8 cellular contexts compared by ENCODE assay signal in genomic region chrX:40471965-40472648, GRCh38.
DNase-seq lines count a peak whose midpoint lies in the region; ATAC-seq and TF ChIP-seq lines count a peak whose summit lies in the region.

No MANE protein-coding gene starts in this region.

- peaks cover 11% of the 10 kb centered on the region for H3K27me3 Mint-ChIP-seq in T-helper 2 cell treated with Interferon-gamma antibody and Interleukin-4, amounts not matched to agents 5 μg/mL and 100 μg/mL, for 36 hours (ENCODE audit: low read depth)

- peak in 2 of 4 experiments; percentile 6 to 8 for TF ChIP-seq CTCF in uterus (IDR thresholded peaks at IDR 0.05)

- H3K27me3 ChIP-seq in duodenal mucosa (ENCODE audit: control insufficient read depth in 1 of 2, insufficient read depth in 2 of 2, low read length in 2 of 2) (no peaks in the 10 kb centered on the region), uterus (peaks cover 0 to 1% of the 10 kb centered on the region in 2 donors)

- no peaks in the 10 kb centered on the region for H3K9me3 Mint-ChIP-seq in T-helper 2 cell treated with Interferon-gamma antibody and Interleukin-4, amounts not matched to agents 5 μg/mL and 100 μg/mL, for 36 hours

- H3K4me3 ChIP-seq in duodenal mucosa (ENCODE audit: low read depth in 1 of 2, low read length in 2 of 2): peak overlapping the region; percentile 43 to 50
- H3K4me3 ChIP-seq in uterus: no peak overlapping the region

- intact Hi-C loops in uterus (cut with DNase I; ENCODE audit: low total_unique reads): no loop called here

- H3K36me3 ChIP-seq in duodenal mucosa (ENCODE audit: control insufficient read depth in 1 of 2, insufficient read depth in 2 of 2, low read length in 2 of 2) (no peaks in the 10 kb centered on the region), uterus (no peaks in the 10 kb centered on the region)

- no peak for TF ChIP-seq POLR2A in uterus (IDR thresholded peaks at IDR 0.05)

- H3K27ac Mint-ChIP-seq in T-helper 2 cell treated with Interferon-gamma antibody and Interleukin-4, amounts not matched to agents 5 μg/mL and 100 μg/mL, for 36 hours: no peak overlapping the region

- peak overlapping the region; percentile 55 for H3K4me3 Mint-ChIP-seq in T-helper 2 cell treated with Interferon-gamma antibody and Interleukin-4, amounts not matched to agents 5 μg/mL and 100 μg/mL, for 36 hours

- H3K9ac ChIP-seq in duodenal mucosa (ENCODE audit: low read depth in 1 of 2, low read length in 2 of 2): peak overlapping the region in 1 of 2 donors; percentile 39

- ATAC-seq in activated CD4-positive, CD25-positive, alpha-beta regulatory T cell treated with anti-CD3 and anti-CD28 coated beads, Interleukin-2, amount 50 U/mL, for 24 hours: peak; percentile 28 to 38

- peak overlapping the region; percentile 42 for H3K27ac ChIP-seq in duodenal mucosa (ENCODE audit: low read depth, low read length)
- H3K27ac ChIP-seq in uterus: peak overlapping the region in 1 of 2 donors; percentile 15

- H3K4me1 Mint-ChIP-seq in T-helper 2 cell treated with Interferon-gamma antibody and Interleukin-4, amounts not matched to agents 5 μg/mL and 100 μg/mL, for 36 hours (ENCODE audit: low read depth): peaks cover 32% of the 10 kb centered on the region

- no peaks in the 10 kb centered on the region for H3K36me3 Mint-ChIP-seq in T-helper 2 cell treated with Interferon-gamma antibody and Interleukin-4, amounts not matched to agents 5 μg/mL and 100 μg/mL, for 36 hours (ENCODE audit: low read depth)

- H3K9me3 ChIP-seq in duodenal mucosa (ENCODE audit: control insufficient read depth in 1 of 2, low read length in 2 of 2) (no peaks in the 10 kb centered on the region), uterus (no peaks in the 10 kb centered on the region)

- no peak for DNase-seq in activated CD4-positive, CD25-positive, alpha-beta regulatory T cell treated with anti-CD3 and anti-CD28 coated beads, Interleukin-2, amount 50 U/mL, for 72 hours
- DNase-seq in LHCN-M2 (ENCODE audit: low read depth) (peak; percentile 81), middle frontal gyrus (ENCODE audit: extremely low spot score, low spot score) (peak; percentile 14), uterus (peak; percentile 26 to 37), LoVo (ENCODE audit: low spot score) (no peak)
- peak; percentile 3 for DNase-seq in T-helper 2 cell treated with Interferon-gamma antibody and Interleukin-4, amounts not matched to agents 5 μg/mL and 100 μg/mL, for 36 hours (ENCODE audit: low spot score)

- H3K4me1 ChIP-seq in duodenal mucosa (ENCODE audit: control insufficient read depth in 1 of 2, insufficient read depth in 2 of 2, low read length in 2 of 2): peaks cover 4 to 15% of the 10 kb centered on the region in 2 donors
- no peaks in the 10 kb centered on the region for H3K4me1 ChIP-seq in uterus

Comparison
In these comparisons a context has a peak if more than half of its experiments do, and no peak if none do; other contexts are left out.
1. DNase-seq: peak in LHCN-M2 (single experiment), T-helper 2 cell treated with Interferon-gamma antibody and Interleukin-4, amounts not matched to agents 5 μg/mL and 100 μg/mL, for 36 hours (single experiment), middle frontal gyrus (single experiment) and uterus (2 of 2); none in activated CD4-positive, CD25-positive, alpha-beta regulatory T cell treated with anti-CD3 and anti-CD28 coated beads, Interleukin-2, amount 50 U/mL, for 72 hours (single experiment) and LoVo (single experiment).
2. H3K4me3 ChIP-seq: peak in duodenal mucosa (2 of 2); none in uterus (0 of 2).